Comparison of ENCODE assay signal across 12 cellular contexts in genomic region chr7:151725844-151726770, GRCh38.
A peak's percentile ranks its signal among the peaks of the same experiment; 100 is the strongest.
DNase-seq lines count a peak whose midpoint lies in the region; ATAC-seq, FAIRE-seq and TF ChIP-seq lines count a peak whose summit lies in the region.
"Had no signal": no experiment of that assay in that cellular context is flagged by ENCODE, and none has a peak within 500 bp of the region (broad histone marks: within the 10 kb centered on the region; RNA-seq: fewer than 3 reads in every experiment).

No MANE protein-coding gene starts in this region.

- H3K27ac ChIP-seq in caudate nucleus (ENCODE audit: low read depth, low read length), result peak overlapping the region; percentile 6

- peak; percentile 81 for DNase-seq in G401 (ENCODE audit: low spot score)
- DNase-seq in NCI-H2171 (lab: John Stamatoyannopoulos, UW), result peak; percentile 38
- DNase-seq in caudate nucleus (lab: John Stamatoyannopoulos, UW), result peak in 38 of 61 donors; percentile 21 to 82 (median 64)
- DNase-seq in nucleus accumbens (lab: John Stamatoyannopoulos, UW), result peak in 30 of 56 donors; percentile 11 to 79 (median 60)
- no peak for DNase-seq in stimulated activated naive CD8-positive, alpha-beta T cell treated with anti-CD3 and anti-CD28 coated beads, Interleukin-15, Interleukin-2, amounts not matched to agents 100 U/mL and 50 U/mL, for 24 hours
- DNase-seq in NCI-H128 (lab: John Stamatoyannopoulos, UW; ENCODE audit: unreplicated experiment), result no peak
- no peak for DNase-seq in GM12892 (ENCODE audit: insufficient read length)
- DNase-seq: esophagus squamous epithelium, NCI-H226 had no signal

- ATAC-seq in stimulated activated naive CD8-positive, alpha-beta T cell treated with anti-CD3 and anti-CD28 coated beads, Interleukin-15, Interleukin-2, amounts not matched to agents 100 U/mL and 50 U/mL, for 24 hours, result no peak
- ATAC-seq in HG03571 (IDR thresholded peaks at IDR 0.05; ENCODE audit: unreplicated experiment), result no peak
- ATAC-seq: GM23338 had no signal

- TF ChIP-seq POLR2A in GM12892 (IDR thresholded peaks at IDR 0.05; ENCODE audit: low read depth, low read length), result no peak

- in situ Hi-C loops in G401 (cut with HindIII; ENCODE audit: low sequenced_read_pairs), result no loop called here

- no peak for FAIRE-seq in GM12892 (lab: Jason Lieb, UNC)
- FAIRE-seq: keratinocyte had no signal

Comparison
In these comparisons a context has a peak if more than half of its experiments do, and no peak if none do; other contexts are left out.
1. DNase-seq: peak in G401 (single experiment), NCI-H2171 (single experiment), caudate nucleus (38 of 61) and nucleus accumbens (30 of 56); none in stimulated activated naive CD8-positive, alpha-beta T cell treated with anti-CD3 and anti-CD28 coated beads, Interleukin-15, Interleukin-2, amounts not matched to agents 100 U/mL and 50 U/mL, for 24 hours (single experiment), NCI-H128 (single experiment) and GM12892 (single experiment).